In genomic region chr14:23570806-23571483, GRCh38 we compare ENCODE assay signal across 19 cellular contexts. TPM values are rescaled to one million over a fixed set of nuclear protein-coding genes. Genes with fewer than 3 reads are reported as not detected.
DNase-seq lines count a peak whose midpoint lies in the region; ATAC-seq and TF ChIP-seq lines count a peak whose summit lies in the region.
"Had no signal": no experiment of that assay in that cellular context is flagged by ENCODE, and none has a peak within 500 bp of the region (broad histone marks: within the 10 kb centered on the region; RNA-seq: fewer than 3 reads in every experiment).

No MANE protein-coding gene starts in this region.

- peaks cover 9% of the 10 kb centered on the region for H3K36me3 Mint-ChIP-seq in glutamatergic neuron (ENCODE audit: unreplicated experiment)
- H3K36me3 Mint-ChIP-seq in stimulated activated effector memory CD8-positive, alpha-beta T cell treated with anti-CD3 and anti-CD28 coated beads, Interleukin-12 subunit alpha, Interleukin-12 subunit beta, amount 100 ng/mL, for 72 hours, result peaks cover 22% of the 10 kb centered on the region

- no peak overlapping the region for H3K27ac Mint-ChIP-seq in glutamatergic neuron (ENCODE audit: unreplicated experiment)
- H3K27ac Mint-ChIP-seq in stimulated activated effector memory CD8-positive, alpha-beta T cell treated with anti-CD3 and anti-CD28 coated beads, Interleukin-12 subunit alpha, Interleukin-12 subunit beta, amount 100 ng/mL, for 72 hours, result peak overlapping the region; percentile 79
- H3K27ac Mint-ChIP-seq: GM23338 had no signal

- peaks cover 14% of the 10 kb centered on the region for H3K27me3 ChIP-seq in RWPE2 (ENCODE audit: insufficient read depth, poor library complexity, severe bottlenecking)

- no peak overlapping the region for H3K4me3 Mint-ChIP-seq in glutamatergic neuron (ENCODE audit: unreplicated experiment)
- no peak overlapping the region for H3K4me3 Mint-ChIP-seq in stimulated activated effector memory CD8-positive, alpha-beta T cell treated with anti-CD3 and anti-CD28 coated beads, Interleukin-12 subunit alpha, Interleukin-12 subunit beta, amount 100 ng/mL, for 72 hours
- H3K4me3 Mint-ChIP-seq: GM23338 had no signal

- peak; percentile 41 for DNase-seq in activated CD8-positive, alpha-beta memory T cell treated with anti-CD3 and anti-CD28 coated beads, Interleukin-2, amount 50 U/mL, for 48 hours
- no peak for DNase-seq in activated CD8-positive, alpha-beta memory T cell treated with anti-CD3 and anti-CD28 coated beads, Interleukin-2, amount 50 U/mL, for 4 hours
- DNase-seq in RWPE2 (ENCODE audit: low spot score) (peak; percentile 65), glutamatergic neuron (peak; percentile 8), HT-29 (ENCODE audit: low spot score) (no peak), NCI-H128 (lab: John Stamatoyannopoulos, UW; ENCODE audit: unreplicated experiment) (no peak)
- no peak for DNase-seq in stimulated activated effector memory CD8-positive, alpha-beta T cell treated with anti-CD3 and anti-CD28 coated beads, Interleukin-12 subunit alpha, Interleukin-12 subunit beta, amount 100 ng/mL, for 72 hours (ENCODE audit: low spot score in 2 of 2)
- DNase-seq: DMS 273 treated with DMSO at 0.1 percent for 48 hours, NCI-H1048, NCI-H146, NCI-H2081, NCI-H510A treated with DMSO at 0.1 percent for 48 hours, NCI-H82, PC-3 had no signal

- ATAC-seq in RWPE2 (ENCODE audit: low read depth) (no peak), HG02885 (IDR thresholded peaks at IDR 0.05; ENCODE audit: poor library complexity, unreplicated experiment) (no peak)
- no peak for ATAC-seq in stimulated activated effector memory CD8-positive, alpha-beta T cell treated with anti-CD3 and anti-CD28 coated beads, Interleukin-12 subunit alpha, Interleukin-12 subunit beta, amount 100 ng/mL, for 72 hours
- ATAC-seq: GM23338, PC-3 had no signal

- H3K4me1 ChIP-seq in RWPE2 (ENCODE audit: insufficient read depth, poor library complexity, severe bottlenecking), result peaks cover 4% of the 10 kb centered on the region

- peaks cover 27% of the 10 kb centered on the region for H3K27me3 Mint-ChIP-seq in glutamatergic neuron (ENCODE audit: unreplicated experiment)

- H3K4me1 Mint-ChIP-seq in glutamatergic neuron (ENCODE audit: low read depth, unreplicated experiment), result peaks cover 22% of the 10 kb centered on the region
- peaks cover 25% of the 10 kb centered on the region for H3K4me1 Mint-ChIP-seq in stimulated activated effector memory CD8-positive, alpha-beta T cell treated with anti-CD3 and anti-CD28 coated beads, Interleukin-12 subunit alpha, Interleukin-12 subunit beta, amount 100 ng/mL, for 72 hours

- H3K9me3 ChIP-seq in RWPE2 (ENCODE audit: severe bottlenecking), result no peaks in the 10 kb centered on the region

- TF ChIP-seq CTCF in RWPE2 (IDR thresholded peaks at IDR 0.05; ENCODE audit: poor library complexity, severe bottlenecking) (no peak), glutamatergic neuron (IDR thresholded peaks at IDR 0.05; ENCODE audit: partially characterized antibody, unreplicated experiment) (no peak)

- H3K9me3 Mint-ChIP-seq in glutamatergic neuron (ENCODE audit: unreplicated experiment), result peaks cover 15% of the 10 kb centered on the region
- no peaks in the 10 kb centered on the region for H3K9me3 Mint-ChIP-seq in stimulated activated effector memory CD8-positive, alpha-beta T cell treated with anti-CD3 and anti-CD28 coated beads, Interleukin-12 subunit alpha, Interleukin-12 subunit beta, amount 100 ng/mL, for 72 hours

- peaks cover 3% of the 10 kb centered on the region for H3K36me3 ChIP-seq in RWPE2 (ENCODE audit: low read depth)

- no peak overlapping the region for H3K4me3 ChIP-seq in RWPE2 (ENCODE audit: severe bottlenecking)
- H3K4me3 ChIP-seq: GM23338 had no signal

- H3K27ac ChIP-seq in RWPE2 (ENCODE audit: poor library complexity, severe bottlenecking), result no peak overlapping the region
- H3K27ac ChIP-seq: C4-2B, RWPE1 had no signal

RNA-seq across cellular contexts. Expression of gene AP1G2, which starts 3.4 kb away (rescaled TPM):
- 105 TPM for total RNA-seq in glutamatergic neuron (ENCODE audit: unreplicated experiment)
- 67.6 and 77.9 TPM in 2 replicates for total RNA-seq in HT-29 (2014; rRNA removed; shearing (Covaris generic))

RNA-seq across cellular contexts. Expression of gene JPH4, which starts 7.6 kb away (rescaled TPM):
- 52.7 TPM for total RNA-seq in glutamatergic neuron (ENCODE audit: unreplicated experiment)
- total RNA-seq in HT-29 (2014; rRNA removed; shearing (Covaris generic)), result not detected in 2 replicates
- total RNA-seq: MCF 10A, PC-3 had no signal

RNA-seq across cellular contexts. Expression of gene THTPA, which starts 14.9 kb away (rescaled TPM):
- total RNA-seq in glutamatergic neuron (ENCODE audit: unreplicated experiment), result 19.3 TPM
- 13.5 and 30.0 TPM in 2 replicates for total RNA-seq in HT-29 (2014; rRNA removed; shearing (Covaris generic))

RNA-seq across cellular contexts. Expression of gene ZFHX2, which starts 19.4 kb away (rescaled TPM):
- total RNA-seq in glutamatergic neuron (ENCODE audit: unreplicated experiment), result 39.1 TPM
- total RNA-seq in HT-29 (2014; rRNA removed; shearing (Covaris generic)), result 0.58 TPM in 1 of 2 replicates, not detected in the other

Comparison
In these comparisons a context has a peak if more than half of its experiments do, and no peak if none do; other contexts are left out.
1. DNase-seq: peak in activated CD8-positive, alpha-beta memory T cell treated with anti-CD3 and anti-CD28 coated beads, Interleukin-2, amount 50 U/mL, for 48 hours (single experiment), RWPE2 (single experiment) and glutamatergic neuron (single experiment); none in activated CD8-positive, alpha-beta memory T cell treated with anti-CD3 and anti-CD28 coated beads, Interleukin-2, amount 50 U/mL, for 4 hours (single experiment), stimulated activated effector memory CD8-positive, alpha-beta T cell treated with anti-CD3 and anti-CD28 coated beads, Interleukin-12 subunit alpha, Interleukin-12 subunit beta, amount 100 ng/mL, for 72 hours (0 of 2), HT-29 (single experiment) and NCI-H128 (single experiment).
2. RNA of gene JPH4, which starts 7.6 kb away (total RNA-seq): 52.7 TPM in glutamatergic neuron (single experiment); not detected in HT-29; every median in the first group is over 10 times any median in the second.